Comparison of ENCODE assay signal across 1 cellular context in the genomic region with DNA sequence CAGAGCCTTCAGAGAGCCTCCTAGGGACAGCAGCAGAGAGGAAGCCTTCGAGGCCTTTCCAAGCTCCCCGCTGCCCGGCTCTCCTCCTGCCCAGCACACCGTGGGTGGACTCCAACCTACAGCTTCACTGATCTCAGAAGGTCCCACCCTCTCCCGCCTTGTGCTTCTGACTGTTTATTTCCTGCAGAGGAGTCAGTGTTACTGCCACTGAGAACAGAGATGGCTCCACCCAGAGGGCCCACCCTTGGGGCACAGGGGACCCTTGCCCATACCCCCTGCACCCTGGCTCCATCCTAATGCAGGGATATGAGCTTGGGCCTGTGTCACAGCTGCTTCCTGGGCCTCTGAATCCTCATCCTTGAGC.
TF ChIP-seq lines count a peak whose summit lies in the region.

No MANE protein-coding gene starts in this region.

TF ChIP-seq in HepG2, 621 proteins besides CTCF, POLR2A, EP300 and RAD21 (continued from another document and continues in another):
- TF ChIP-seq, protein P1, sequence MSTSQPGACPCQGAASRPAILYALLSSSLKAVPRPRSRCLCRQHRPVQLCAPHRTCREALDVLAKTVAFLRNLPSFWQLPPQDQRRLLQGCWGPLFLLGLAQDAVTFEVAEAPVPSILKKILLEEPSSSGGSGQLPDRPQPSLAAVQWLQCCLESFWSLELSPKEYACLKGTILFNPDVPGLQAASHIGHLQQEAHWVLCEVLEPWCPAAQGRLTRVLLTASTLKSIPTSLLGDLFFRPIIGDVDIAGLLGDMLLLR (CRISPR knock-in tag; IDR thresholded peaks at IDR 0.05): peak; percentile 59; the same call in 1 of the 2 replicates
- 0 out of 2 replicates have a peak, but pooled peaks have one; percentile 19 for TF ChIP-seq ZNF772 (CRISPR knock-in tag; IDR thresholded peaks at IDR 0.05)
- TF ChIP-seq, protein P2, sequence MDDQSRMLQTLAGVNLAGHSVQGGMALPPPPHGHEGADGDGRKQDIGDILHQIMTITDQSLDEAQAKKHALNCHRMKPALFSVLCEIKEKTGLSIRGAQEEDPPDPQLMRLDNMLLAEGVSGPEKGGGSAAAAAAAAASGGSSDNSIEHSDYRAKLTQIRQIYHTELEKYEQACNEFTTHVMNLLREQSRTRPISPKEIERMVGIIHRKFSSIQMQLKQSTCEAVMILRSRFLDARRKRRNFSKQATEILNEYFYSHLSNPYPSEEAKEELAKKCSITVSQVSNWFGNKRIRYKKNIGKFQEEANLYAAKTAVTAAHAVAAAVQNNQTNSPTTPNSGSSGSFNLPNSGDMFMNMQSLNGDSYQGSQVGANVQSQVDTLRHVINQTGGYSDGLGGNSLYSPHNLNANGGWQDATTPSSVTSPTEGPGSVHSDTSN (CRISPR knock-in tag; IDR thresholded peaks at IDR 0.05; ENCODE audit: borderline replicate concordance): no peak
- TF ChIP-seq ZNF468 (CRISPR knock-in tag; IDR thresholded peaks at IDR 0.05): no peak
- no peak for TF ChIP-seq EHMT2 (IDR thresholded peaks at IDR 0.05; ENCODE audit: borderline replicate concordance, low read depth, low read length)
- no peak for TF ChIP-seq NPAS2 (CRISPR knock-in tag; IDR thresholded peaks at IDR 0.05; ENCODE audit: borderline replicate concordance)
- no peak for TF ChIP-seq ZNF431 (CRISPR knock-in tag; IDR thresholded peaks at IDR 0.05; ENCODE audit: borderline replicate concordance, low read depth)
- no peak for TF ChIP-seq RFX1 (IDR thresholded peaks at IDR 0.05)
- no peak for TF ChIP-seq ZNF329 (CRISPR knock-in tag; IDR thresholded peaks at IDR 0.05; ENCODE audit: low read depth)
- no peak for TF ChIP-seq ZNF780A (CRISPR knock-in tag; IDR thresholded peaks at IDR 0.05)
- TF ChIP-seq NONO (IDR thresholded peaks at IDR 0.05): no peak
- TF ChIP-seq NONO (CRISPR knock-in tag; conservative IDR thresholded peaks at IDR 0.05): no peak
- TF ChIP-seq ZNF878 (CRISPR knock-in tag; IDR thresholded peaks at IDR 0.05): no peak
- TF ChIP-seq ZNF260 (CRISPR knock-in tag; IDR thresholded peaks at IDR 0.05; ENCODE audit: borderline replicate concordance, low read depth): no peak
- TF ChIP-seq ZNF432 (CRISPR knock-in tag; IDR thresholded peaks at IDR 0.05; ENCODE audit: borderline replicate concordance): no peak
- no peak for TF ChIP-seq ZBTB3 (CRISPR knock-in tag; IDR thresholded peaks at IDR 0.05; ENCODE audit: borderline replicate concordance, low read depth)
- TF ChIP-seq ZZZ3 (CRISPR knock-in tag; IDR thresholded peaks at IDR 0.05; ENCODE audit: borderline replicate concordance): no peak
- no peak for TF ChIP-seq MED13 (CRISPR knock-in tag; IDR thresholded peaks at IDR 0.05)
- no peak for TF ChIP-seq HOXA9 (CRISPR knock-in tag; IDR thresholded peaks at IDR 0.05; ENCODE audit: borderline replicate concordance)
- TF ChIP-seq MAFF (IDR thresholded peaks at IDR 0.05; ENCODE audit: low read depth, low read length): no peak
- peak; percentile 0; the same call in 1 of the 2 replicates for TF ChIP-seq MTF2 (CRISPR knock-in tag; IDR thresholded peaks at IDR 0.05; ENCODE audit: borderline replicate concordance)
- no peak for TF ChIP-seq FOXC1 (CRISPR knock-in tag; IDR thresholded peaks at IDR 0.05; ENCODE audit: borderline replicate concordance)
- TF ChIP-seq PHF20 (CRISPR knock-in tag; IDR thresholded peaks at IDR 0.05): no peak
- no peak for TF ChIP-seq FOSL1 (CRISPR knock-in tag; IDR thresholded peaks at IDR 0.05; ENCODE audit: borderline replicate concordance)
- TF ChIP-seq ZFP36L1 (CRISPR knock-in tag; IDR thresholded peaks at IDR 0.05): no peak
- TF ChIP-seq, protein P3, sequence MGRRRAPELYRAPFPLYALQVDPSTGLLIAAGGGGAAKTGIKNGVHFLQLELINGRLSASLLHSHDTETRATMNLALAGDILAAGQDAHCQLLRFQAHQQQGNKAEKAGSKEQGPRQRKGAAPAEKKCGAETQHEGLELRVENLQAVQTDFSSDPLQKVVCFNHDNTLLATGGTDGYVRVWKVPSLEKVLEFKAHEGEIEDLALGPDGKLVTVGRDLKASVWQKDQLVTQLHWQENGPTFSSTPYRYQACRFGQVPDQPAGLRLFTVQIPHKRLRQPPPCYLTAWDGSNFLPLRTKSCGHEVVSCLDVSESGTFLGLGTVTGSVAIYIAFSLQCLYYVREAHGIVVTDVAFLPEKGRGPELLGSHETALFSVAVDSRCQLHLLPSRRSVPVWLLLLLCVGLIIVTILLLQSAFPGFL (CRISPR knock-in tag; IDR thresholded peaks at IDR 0.05): no peak
- TF ChIP-seq, protein P4, sequence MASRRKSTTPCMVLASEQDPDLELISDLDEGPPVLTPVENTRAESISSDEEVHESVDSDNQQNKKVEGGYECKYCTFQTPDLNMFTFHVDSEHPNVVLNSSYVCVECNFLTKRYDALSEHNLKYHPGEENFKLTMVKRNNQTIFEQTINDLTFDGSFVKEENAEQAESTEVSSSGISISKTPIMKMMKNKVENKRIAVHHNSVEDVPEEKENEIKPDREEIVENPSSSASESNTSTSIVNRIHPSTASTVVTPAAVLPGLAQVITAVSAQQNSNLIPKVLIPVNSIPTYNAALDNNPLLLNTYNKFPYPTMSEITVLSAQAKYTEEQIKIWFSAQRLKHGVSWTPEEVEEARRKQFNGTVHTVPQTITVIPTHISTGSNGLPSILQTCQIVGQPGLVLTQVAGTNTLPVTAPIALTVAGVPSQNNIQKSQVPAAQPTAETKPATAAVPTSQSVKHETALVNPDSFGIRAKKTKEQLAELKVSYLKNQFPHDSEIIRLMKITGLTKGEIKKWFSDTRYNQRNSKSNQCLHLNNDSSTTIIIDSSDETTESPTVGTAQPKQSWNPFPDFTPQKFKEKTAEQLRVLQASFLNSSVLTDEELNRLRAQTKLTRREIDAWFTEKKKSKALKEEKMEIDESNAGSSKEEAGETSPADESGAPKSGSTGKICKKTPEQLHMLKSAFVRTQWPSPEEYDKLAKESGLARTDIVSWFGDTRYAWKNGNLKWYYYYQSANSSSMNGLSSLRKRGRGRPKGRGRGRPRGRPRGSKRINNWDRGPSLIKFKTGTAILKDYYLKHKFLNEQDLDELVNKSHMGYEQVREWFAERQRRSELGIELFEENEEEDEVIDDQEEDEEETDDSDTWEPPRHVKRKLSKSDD (CRISPR knock-in tag; IDR thresholded peaks at IDR 0.05; ENCODE audit: low read depth): no peak
- no peak for TF ChIP-seq KDM4B (CRISPR knock-in tag; IDR thresholded peaks at IDR 0.05)
- 0 out of 2 replicates have a peak, but pooled peaks have one; percentile 25 for TF ChIP-seq ZNF138 (CRISPR knock-in tag; IDR thresholded peaks at IDR 0.05; ENCODE audit: low read depth)
- TF ChIP-seq ZBTB7A (CRISPR knock-in tag; IDR thresholded peaks at IDR 0.05): no peak
- no peak for TF ChIP-seq TBP (CRISPR knock-in tag; IDR thresholded peaks at IDR 0.05)
- no peak for TF ChIP-seq AGO2 (optimal IDR thresholded peaks at IDR 0.05; ENCODE audit: low read depth, low read length)
- TF ChIP-seq, protein P5, sequence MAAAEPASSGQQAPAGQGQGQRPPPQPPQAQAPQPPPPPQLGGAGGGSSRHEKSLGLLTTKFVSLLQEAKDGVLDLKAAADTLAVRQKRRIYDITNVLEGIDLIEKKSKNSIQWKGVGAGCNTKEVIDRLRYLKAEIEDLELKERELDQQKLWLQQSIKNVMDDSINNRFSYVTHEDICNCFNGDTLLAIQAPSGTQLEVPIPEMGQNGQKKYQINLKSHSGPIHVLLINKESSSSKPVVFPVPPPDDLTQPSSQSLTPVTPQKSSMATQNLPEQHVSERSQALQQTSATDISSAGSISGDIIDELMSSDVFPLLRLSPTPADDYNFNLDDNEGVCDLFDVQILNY (CRISPR knock-in tag; conservative IDR thresholded peaks at IDR 0.05): no peak
- TF ChIP-seq ERF (CRISPR knock-in tag; IDR thresholded peaks at IDR 0.05): peak; percentile 37; the same call in 1 of the 2 replicates
- TF ChIP-seq, protein P6, sequence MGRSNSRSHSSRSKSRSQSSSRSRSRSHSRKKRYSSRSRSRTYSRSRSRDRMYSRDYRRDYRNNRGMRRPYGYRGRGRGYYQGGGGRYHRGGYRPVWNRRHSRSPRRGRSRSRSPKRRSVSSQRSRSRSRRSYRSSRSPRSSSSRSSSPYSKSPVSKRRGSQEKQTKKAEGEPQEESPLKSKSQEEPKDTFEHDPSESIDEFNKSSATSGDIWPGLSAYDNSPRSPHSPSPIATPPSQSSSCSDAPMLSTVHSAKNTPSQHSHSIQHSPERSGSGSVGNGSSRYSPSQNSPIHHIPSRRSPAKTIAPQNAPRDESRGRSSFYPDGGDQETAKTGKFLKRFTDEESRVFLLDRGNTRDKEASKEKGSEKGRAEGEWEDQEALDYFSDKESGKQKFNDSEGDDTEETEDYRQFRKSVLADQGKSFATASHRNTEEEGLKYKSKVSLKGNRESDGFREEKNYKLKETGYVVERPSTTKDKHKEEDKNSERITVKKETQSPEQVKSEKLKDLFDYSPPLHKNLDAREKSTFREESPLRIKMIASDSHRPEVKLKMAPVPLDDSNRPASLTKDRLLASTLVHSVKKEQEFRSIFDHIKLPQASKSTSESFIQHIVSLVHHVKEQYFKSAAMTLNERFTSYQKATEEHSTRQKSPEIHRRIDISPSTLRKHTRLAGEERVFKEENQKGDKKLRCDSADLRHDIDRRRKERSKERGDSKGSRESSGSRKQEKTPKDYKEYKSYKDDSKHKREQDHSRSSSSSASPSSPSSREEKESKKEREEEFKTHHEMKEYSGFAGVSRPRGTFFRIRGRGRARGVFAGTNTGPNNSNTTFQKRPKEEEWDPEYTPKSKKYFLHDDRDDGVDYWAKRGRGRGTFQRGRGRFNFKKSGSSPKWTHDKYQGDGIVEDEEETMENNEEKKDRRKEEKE (IDR thresholded peaks at IDR 0.05): no peak
- TF ChIP-seq, protein P7, sequence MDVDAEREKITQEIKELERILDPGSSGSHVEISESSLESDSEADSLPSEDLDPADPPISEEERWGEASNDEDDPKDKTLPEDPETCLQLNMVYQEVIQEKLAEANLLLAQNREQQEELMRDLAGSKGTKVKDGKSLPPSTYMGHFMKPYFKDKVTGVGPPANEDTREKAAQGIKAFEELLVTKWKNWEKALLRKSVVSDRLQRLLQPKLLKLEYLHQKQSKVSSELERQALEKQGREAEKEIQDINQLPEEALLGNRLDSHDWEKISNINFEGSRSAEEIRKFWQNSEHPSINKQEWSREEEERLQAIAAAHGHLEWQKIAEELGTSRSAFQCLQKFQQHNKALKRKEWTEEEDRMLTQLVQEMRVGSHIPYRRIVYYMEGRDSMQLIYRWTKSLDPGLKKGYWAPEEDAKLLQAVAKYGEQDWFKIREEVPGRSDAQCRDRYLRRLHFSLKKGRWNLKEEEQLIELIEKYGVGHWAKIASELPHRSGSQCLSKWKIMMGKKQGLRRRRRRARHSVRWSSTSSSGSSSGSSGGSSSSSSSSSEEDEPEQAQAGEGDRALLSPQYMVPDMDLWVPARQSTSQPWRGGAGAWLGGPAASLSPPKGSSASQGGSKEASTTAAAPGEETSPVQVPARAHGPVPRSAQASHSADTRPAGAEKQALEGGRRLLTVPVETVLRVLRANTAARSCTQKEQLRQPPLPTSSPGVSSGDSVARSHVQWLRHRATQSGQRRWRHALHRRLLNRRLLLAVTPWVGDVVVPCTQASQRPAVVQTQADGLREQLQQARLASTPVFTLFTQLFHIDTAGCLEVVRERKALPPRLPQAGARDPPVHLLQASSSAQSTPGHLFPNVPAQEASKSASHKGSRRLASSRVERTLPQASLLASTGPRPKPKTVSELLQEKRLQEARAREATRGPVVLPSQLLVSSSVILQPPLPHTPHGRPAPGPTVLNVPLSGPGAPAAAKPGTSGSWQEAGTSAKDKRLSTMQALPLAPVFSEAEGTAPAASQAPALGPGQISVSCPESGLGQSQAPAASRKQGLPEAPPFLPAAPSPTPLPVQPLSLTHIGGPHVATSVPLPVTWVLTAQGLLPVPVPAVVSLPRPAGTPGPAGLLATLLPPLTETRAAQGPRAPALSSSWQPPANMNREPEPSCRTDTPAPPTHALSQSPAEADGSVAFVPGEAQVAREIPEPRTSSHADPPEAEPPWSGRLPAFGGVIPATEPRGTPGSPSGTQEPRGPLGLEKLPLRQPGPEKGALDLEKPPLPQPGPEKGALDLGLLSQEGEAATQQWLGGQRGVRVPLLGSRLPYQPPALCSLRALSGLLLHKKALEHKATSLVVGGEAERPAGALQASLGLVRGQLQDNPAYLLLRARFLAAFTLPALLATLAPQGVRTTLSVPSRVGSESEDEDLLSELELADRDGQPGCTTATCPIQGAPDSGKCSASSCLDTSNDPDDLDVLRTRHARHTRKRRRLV (CRISPR knock-in tag; IDR thresholded peaks at IDR 0.05): peak; percentile 21; the same call in 1 of the 2 replicates
- TF ChIP-seq TCF12 (IDR thresholded peaks at IDR 0.05): no peak
- TF ChIP-seq TCF12 (CRISPR knock-in tag; IDR thresholded peaks at IDR 0.05): no peak
- no peak for TF ChIP-seq ZNF564 (CRISPR knock-in tag; IDR thresholded peaks at IDR 0.05)
- TF ChIP-seq, protein P8, sequence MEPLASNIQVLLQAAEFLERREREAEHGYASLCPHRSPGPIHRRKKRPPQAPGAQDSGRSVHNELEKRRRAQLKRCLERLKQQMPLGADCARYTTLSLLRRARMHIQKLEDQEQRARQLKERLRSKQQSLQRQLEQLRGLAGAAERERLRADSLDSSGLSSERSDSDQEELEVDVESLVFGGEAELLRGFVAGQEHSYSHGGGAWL (CRISPR knock-in tag; IDR thresholded peaks at IDR 0.05): no peak
- TF ChIP-seq ELF3 (CRISPR knock-in tag; IDR thresholded peaks at IDR 0.05): peak; percentile 26; the same call in 1 of the 2 replicates
- TF ChIP-seq ZSCAN9 (CRISPR knock-in tag; IDR thresholded peaks at IDR 0.05; ENCODE audit: borderline replicate concordance): peak; percentile 49; the same call in 1 of the 2 replicates
- TF ChIP-seq, protein P9, sequence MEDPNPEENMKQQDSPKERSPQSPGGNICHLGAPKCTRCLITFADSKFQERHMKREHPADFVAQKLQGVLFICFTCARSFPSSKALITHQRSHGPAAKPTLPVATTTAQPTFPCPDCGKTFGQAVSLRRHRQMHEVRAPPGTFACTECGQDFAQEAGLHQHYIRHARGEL (CRISPR knock-in tag; IDR thresholded peaks at IDR 0.05): no peak
- no peak for TF ChIP-seq ZNF75D (CRISPR knock-in tag; IDR thresholded peaks at IDR 0.05; ENCODE audit: borderline replicate concordance)
- TF ChIP-seq HHEX (CRISPR knock-in tag; IDR thresholded peaks at IDR 0.05): no peak
- no peak for TF ChIP-seq ZNF230 (CRISPR knock-in tag; IDR thresholded peaks at IDR 0.05)
- TF ChIP-seq ZNF12 (CRISPR knock-in tag; IDR thresholded peaks at IDR 0.05): no peak
- TF ChIP-seq ZNF572 (CRISPR knock-in tag; IDR thresholded peaks at IDR 0.05): 0 out of 2 replicates have a peak, but pooled peaks have one; percentile 44
- TF ChIP-seq ZNF614 (CRISPR knock-in tag; IDR thresholded peaks at IDR 0.05; ENCODE audit: borderline replicate concordance): peak; percentile 21; the same call in 1 of the 2 replicates
